In genomic region chr7:64686493-64687184, GRCh38 we compare ENCODE assay signal across 13 cellular contexts. TPM values are rescaled to one million over a fixed set of nuclear protein-coding genes. Genes with fewer than 3 reads are reported as not detected.
DNase-seq lines count a peak whose midpoint lies in the region; ATAC-seq and TF ChIP-seq lines count a peak whose summit lies in the region.
"Had no signal": no experiment of that assay in that cellular context is flagged by ENCODE, and none has a peak within 500 bp of the region (broad histone marks: within the 10 kb centered on the region; RNA-seq: fewer than 3 reads in every experiment).

No MANE protein-coding gene starts in this region.

- peaks cover 10% of the 10 kb centered on the region for H3K36me3 Mint-ChIP-seq in GM23338 (ENCODE audit: low read depth)

- no peak overlapping the region for H3K4me3 ChIP-seq in BLaER1
- no peak overlapping the region for H3K4me3 ChIP-seq in PC-9
- no peak overlapping the region for H3K4me3 ChIP-seq in GM23338
- H3K4me3 ChIP-seq: thoracic aorta had no signal

- POLR2A ChIA-PET in PC-9 (lab: Charles Lee; ENCODE audit: unreplicated experiment): no interaction called here

- H3F3A ChIP-seq in PC-9 (ENCODE audit: insufficient read depth, low read depth): no peaks in the 10 kb centered on the region
- H3F3A ChIP-seq in GM23338 (replicated peaks; ENCODE audit: low read depth): no peaks in the 10 kb centered on the region

- H3K4me1 ChIP-seq in BLaER1 (peaks cover 17% of the 10 kb centered on the region), PC-9 (replicated peaks; ENCODE audit: insufficient read depth) (peaks cover 9% of the 10 kb centered on the region), GM23338 (ENCODE audit: insufficient read depth) (no peaks in the 10 kb centered on the region)

- H3K36me3 ChIP-seq in BLaER1: peaks cover 100% of the 10 kb centered on the region
- peaks cover 33% of the 10 kb centered on the region for H3K36me3 ChIP-seq in PC-9 (ENCODE audit: low read depth)
- peaks cover 20% of the 10 kb centered on the region for H3K36me3 ChIP-seq in GM23338 (ENCODE audit: insufficient read depth)

- H3K9me3 ChIP-seq in BLaER1: peaks cover 98% of the 10 kb centered on the region
- peaks cover 7% of the 10 kb centered on the region; the same call in 1 of the 2 replicates for H3K9me3 ChIP-seq in PC-9 (ENCODE audit: insufficient read depth, low read depth)
- H3K9me3 ChIP-seq: Caco-2, thoracic aorta had no signal

- H3K4me3 Mint-ChIP-seq in GM23338: no peak overlapping the region

- peaks cover 6% of the 10 kb centered on the region for H3K27me3 Mint-ChIP-seq in GM23338 (ENCODE audit: insufficient read depth, low read depth, poor library complexity)

- TF ChIP-seq CTCF in PC-9 (conservative IDR thresholded peaks at IDR 0.05): no peak
- no peak for TF ChIP-seq CTCF in GM23338 (conservative IDR thresholded peaks at IDR 0.05; ENCODE audit: low read depth in 2 of 2)

- no peak overlapping the region for H3K9ac ChIP-seq in BLaER1

- CTCF ChIA-PET in PC-9 (lab: Charles Lee): no interaction called here

- H3K9me2 ChIP-seq in PC-9 (ENCODE audit: insufficient read depth): no peaks in the 10 kb centered on the region
- H3K9me2 ChIP-seq in GM23338 (ENCODE audit: insufficient read depth): no peaks in the 10 kb centered on the region

- intact Hi-C loops in PC-9 (cut with micrococcal nuclease; ENCODE audit: unreplicated experiment): no loop called here

- BruUV-seq in PC-9 (replicated peaks; lab: Mats Ljungman, UMichigan): no TSS peak

- H3K27me3 ChIP-seq in BLaER1 (no peaks in the 10 kb centered on the region), PC-9 (ENCODE audit: insufficient read depth, low read depth) (no peaks in the 10 kb centered on the region), GM23338 (ENCODE audit: insufficient read depth) (no peaks in the 10 kb centered on the region)

- DNase-seq in PC-9 (peak; percentile 17 to 68), germinal center (ENCODE audit: low spot score) (peak; percentile 54), GM23338 (ENCODE audit: low spot score) (no peak), cerebellar nuclear complex (lab: John Stamatoyannopoulos, UW) (no peak), hypothalamus (lab: John Stamatoyannopoulos, UW) (no peak)
- DNase-seq: activated CD8-positive, alpha-beta memory T cell treated with anti-CD3 and anti-CD28 coated beads for 24 hours; NCI-H524 treated with DMSO at 0.1 percent for 48 hours; retina had no signal

- peaks cover 24% of the 10 kb centered on the region; the same call in 1 of the 2 replicates for H4K20me1 ChIP-seq in BLaER1
- H4K20me1 ChIP-seq in PC-9 (ENCODE audit: insufficient read depth): no peaks in the 10 kb centered on the region
- H4K20me1 ChIP-seq in GM23338 (replicated peaks; ENCODE audit: insufficient read depth): peaks cover 24% of the 10 kb centered on the region

- H2AFZ ChIP-seq in PC-9: no peak overlapping the region
- H2AFZ ChIP-seq in GM23338: no peak overlapping the region

- H3K9me3 Mint-ChIP-seq in GM23338: no peaks in the 10 kb centered on the region; the same call in 2 of the 3 replicates

- no peak overlapping the region for H3K27ac Mint-ChIP-seq in GM23338

- H3K4me1 Mint-ChIP-seq in GM23338: peaks cover 5% of the 10 kb centered on the region; the same call in 1 of the 3 replicates

- H3K27ac ChIP-seq in BLaER1 (no peak overlapping the region), PC-9 (no peak overlapping the region), GM23338 (ENCODE audit: low read depth) (no peak overlapping the region)
- H3K27ac ChIP-seq: thoracic aorta had no signal

- peak overlapping the region; percentile 37; the same call in 1 of the 2 replicates for H3K4me2 ChIP-seq in BLaER1
- 0 out of 2 replicates have a peak overlapping the region, but pooled peaks have one; percentile 17 for H3K4me2 ChIP-seq in PC-9
- no peak overlapping the region for H3K4me2 ChIP-seq in GM23338

- H3K79me2 ChIP-seq in PC-9 (ENCODE audit: low read depth) (no peaks in the 10 kb centered on the region), GM23338 (replicated peaks; ENCODE audit: insufficient read depth) (peaks cover 47% of the 10 kb centered on the region)

- ATAC-seq in GM19351 (IDR thresholded peaks at IDR 0.05; ENCODE audit: unreplicated experiment) (peak; percentile 59), GM23338 (no peak), HG03095 (IDR thresholded peaks at IDR 0.05; ENCODE audit: unreplicated experiment) (no peak)

TF ChIP-seq in GM23338, 12 proteins besides CTCF, POLR2A, EP300 and RAD21 (continues in another document):
- TF ChIP-seq REST (IDR thresholded peaks at IDR 0.05; ENCODE audit: unreplicated experiment): no peak
- TF ChIP-seq NANOG (IDR thresholded peaks at IDR 0.05; ENCODE audit: borderline replicate concordance): no peak

RNA-seq across cellular contexts. Expression of gene ZNF107, which starts 20.7 kb away (rescaled TPM):
- 4.8 and 6.0 TPM in 2 replicates for total RNA-seq in PC-9 (2021)
- 51.0 and 55.3 TPM in 2 replicates for total RNA-seq in GM23338 (2014; rRNA removed; shearing (Covaris generic))
- polyA plus RNA-seq in GM23338 (2016; fragmentation: Nextera tagmentation; extraction: Ambion mirVana): 12.5 and 14.8 TPM in 2 replicates

Comparison
In these comparisons a context has a peak if more than half of its experiments do, and no peak if none do; other contexts are left out.
1. DNase-seq: peak in PC-9 (2 of 2) and germinal center (single experiment); none in GM23338 (single experiment), cerebellar nuclear complex (0 of 2) and hypothalamus (0 of 51).